ENCODE assay signal across 2 cellular contexts in genomic region chr14:24911324-24912095, GRCh38.
TF ChIP-seq lines count a peak whose summit lies in the region.

No MANE protein-coding gene starts in this region.

TF ChIP-seq in IMR-90, 13 proteins besides CTCF, POLR2A, EP300 and RAD21:
- TF ChIP-seq, protein P1, sequence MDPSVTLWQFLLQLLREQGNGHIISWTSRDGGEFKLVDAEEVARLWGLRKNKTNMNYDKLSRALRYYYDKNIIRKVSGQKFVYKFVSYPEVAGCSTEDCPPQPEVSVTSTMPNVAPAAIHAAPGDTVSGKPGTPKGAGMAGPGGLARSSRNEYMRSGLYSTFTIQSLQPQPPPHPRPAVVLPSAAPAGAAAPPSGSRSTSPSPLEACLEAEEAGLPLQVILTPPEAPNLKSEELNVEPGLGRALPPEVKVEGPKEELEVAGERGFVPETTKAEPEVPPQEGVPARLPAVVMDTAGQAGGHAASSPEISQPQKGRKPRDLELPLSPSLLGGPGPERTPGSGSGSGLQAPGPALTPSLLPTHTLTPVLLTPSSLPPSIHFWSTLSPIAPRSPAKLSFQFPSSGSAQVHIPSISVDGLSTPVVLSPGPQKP (IDR thresholded peaks at IDR 0.05; ENCODE audit: borderline replicate concordance, low read depth, low read length) = no peak
- peak; percentile 81; the same call in 1 of the 2 replicates for TF ChIP-seq BHLHE40 (IDR thresholded peaks at IDR 0.05; ENCODE audit: low read depth, low read length)
- peak; percentile 81 for TF ChIP-seq CEBPB (IDR thresholded peaks at IDR 0.05; ENCODE audit: low read depth, low read length)
- no peak for TF ChIP-seq FOS (IDR thresholded peaks at IDR 0.05; ENCODE audit: low read depth, low read length)

TF ChIP-seq in SK-N-SH, 30 proteins besides CTCF, POLR2A, EP300 and RAD21 (continued from another document):
- TF ChIP-seq PBX3 (IDR thresholded peaks at IDR 0.05) (no peak), REST (IDR thresholded peaks at IDR 0.05; ENCODE audit: low read depth, low read length) (no peak), TCF12 (IDR thresholded peaks at IDR 0.05) (no peak), SIN3A (IDR thresholded peaks at IDR 0.05; ENCODE audit: borderline replicate concordance, low read depth, low read length) (no peak), MEF2A (IDR thresholded peaks at IDR 0.05; ENCODE audit: borderline replicate concordance, low read depth) (no peak), YY1 (IDR thresholded peaks at IDR 0.05; ENCODE audit: low read depth) (no peak), NRF1 (IDR thresholded peaks at IDR 0.05; ENCODE audit: low read depth, low read length) (no peak), JUND (IDR thresholded peaks at IDR 0.05) (no peak), RXRA (IDR thresholded peaks at IDR 0.05; ENCODE audit: borderline replicate concordance, low read depth) (no peak), RCOR1 (IDR thresholded peaks at IDR 0.05; ENCODE audit: low read length) (no peak), CHD2 (IDR thresholded peaks at IDR 0.05; ENCODE audit: low read length, partially characterized antibody) (no peak), POLR2AphosphoS5 (IDR thresholded peaks at IDR 0.05; ENCODE audit: low read depth, low read length) (no peak)
- TF ChIP-seq, protein P2, sequence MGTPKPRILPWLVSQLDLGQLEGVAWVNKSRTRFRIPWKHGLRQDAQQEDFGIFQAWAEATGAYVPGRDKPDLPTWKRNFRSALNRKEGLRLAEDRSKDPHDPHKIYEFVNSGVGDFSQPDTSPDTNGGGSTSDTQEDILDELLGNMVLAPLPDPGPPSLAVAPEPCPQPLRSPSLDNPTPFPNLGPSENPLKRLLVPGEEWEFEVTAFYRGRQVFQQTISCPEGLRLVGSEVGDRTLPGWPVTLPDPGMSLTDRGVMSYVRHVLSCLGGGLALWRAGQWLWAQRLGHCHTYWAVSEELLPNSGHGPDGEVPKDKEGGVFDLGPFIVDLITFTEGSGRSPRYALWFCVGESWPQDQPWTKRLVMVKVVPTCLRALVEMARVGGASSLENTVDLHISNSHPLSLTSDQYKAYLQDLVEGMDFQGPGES (IDR thresholded peaks at IDR 0.05; ENCODE audit: low read depth, low read length) = no peak
TF ChIP-seq in SK-N-SH: peak in this region for 0.
